Comparison of ENCODE assay signal across 1 cellular context in genomic region chr3:171876651-171877272, GRCh38.
TF ChIP-seq lines count a peak whose summit lies in the region.

No MANE protein-coding gene starts in this region.

TF ChIP-seq in GM12878, 131 proteins besides CTCF, POLR2A, EP300 and RAD21 (continued from another document):
- TF ChIP-seq CREM (IDR thresholded peaks at IDR 0.05; ENCODE audit: low read depth) (no peak), SIN3A (IDR thresholded peaks at IDR 0.05; ENCODE audit: low read depth, low read length) (no peak), PAX5 (IDR thresholded peaks at IDR 0.05; ENCODE audit: borderline replicate concordance, low read depth, low read length) (0 out of 2 replicates have a peak, but pooled peaks have one; percentile 15), FOXK2 (IDR thresholded peaks at IDR 0.05) (no peak), IKZF2 (IDR thresholded peaks at IDR 0.05) (peak in 1 of 2 experiments; percentile 53; a peak in 2 of 4 replicates)
